ENCODE assay signal across 27 cellular contexts in genomic region chr1:76669146-76669545, GRCh38.
"Had no signal": no experiment of that assay in that cellular context is flagged by ENCODE, and none has a peak within 500 bp of the region (broad histone marks: within the 10 kb centered on the region; RNA-seq: fewer than 3 reads in every experiment).

No MANE protein-coding gene starts in this region.

- H3K36me3 Mint-ChIP-seq: activated naive CD4-positive, alpha-beta T cell treated with anti-CD3 and anti-CD28 coated beads, Interleukin-2, amount 10 ng/mL, durations not matched to agents 7 days and 5 days; activated naive CD4-positive, alpha-beta T cell treated with anti-CD3 and anti-CD28 coated beads, Interleukin-2, amount 50 U/mL, for 72 hours; activated naive CD8-positive, alpha-beta T cell treated with anti-CD3 and anti-CD28 coated beads, Interleukin-2, amount 10 ng/mL, durations not matched to agents 7 days and 5 days had no signal

- H3K27me3 ChIP-seq: ascending aorta, brain microvascular endothelial cell, dorsolateral prefrontal cortex, foreskin keratinocyte, gastroesophageal sphincter had no signal

- H3K4me3 Mint-ChIP-seq: activated CD4-positive, alpha-beta memory T cell treated with anti-CD3 and anti-CD28 coated beads, Interleukin-2, amount 10 ng/mL, durations not matched to agents 7 days and 5 days; activated CD4-positive, alpha-beta T cell treated with anti-CD3 and anti-CD28 coated beads, Interleukin-2, amount 10 ng/mL, durations not matched to agents 7 days and 5 days; activated naive CD4-positive, alpha-beta T cell treated with anti-CD3 and anti-CD28 coated beads, Interleukin-2, amount 10 ng/mL, durations not matched to agents 7 days and 5 days; activated naive CD8-positive, alpha-beta T cell treated with anti-CD3 and anti-CD28 coated beads, Interleukin-2, amount 10 ng/mL, durations not matched to agents 7 days and 5 days; activated T-cell treated with anti-CD3 and anti-CD28 coated beads, Interleukin-2, amount 50 U/mL, for 24 hours; activated T-cell treated with anti-CD3 and anti-CD28 coated beads, Interleukin-2, amount 50 U/mL, for 72 hours; central memory CD8-positive, alpha-beta T cell; dendritic cell treated with granulocyte-macrophage colony-stimulating factor and Interleukin-4, amounts not matched to agents 40 ng/mL and 50 ng/mL, for 4 days; endodermal cell had no signal

- H3K4me1 ChIP-seq: ascending aorta, foreskin keratinocyte, gastroesophageal sphincter had no signal

- H3K4me3 ChIP-seq: ascending aorta, coronary artery, dorsolateral prefrontal cortex, gastroesophageal sphincter had no signal

- ATAC-seq: activated naive CD4-positive, alpha-beta T cell treated with anti-CD3 and anti-CD28 coated beads, Interleukin-2, amount 50 U/mL, for 72 hours; activated T-cell treated with anti-CD3 and anti-CD28 coated beads, Interleukin-2, amount 50 U/mL, for 72 hours; esophagus mucosa; foreskin keratinocyte; gastroesophageal sphincter had no signal

- H3K27me3 Mint-ChIP-seq: activated CD4-positive, alpha-beta memory T cell treated with anti-CD3 and anti-CD28 coated beads, Interleukin-2, amount 10 ng/mL, durations not matched to agents 7 days and 5 days; activated CD4-positive, alpha-beta T cell treated with anti-CD3 and anti-CD28 coated beads, Interleukin-2, amount 10 ng/mL, durations not matched to agents 7 days and 5 days; activated naive CD4-positive, alpha-beta T cell treated with anti-CD3 and anti-CD28 coated beads, Interleukin-2, amount 10 ng/mL, durations not matched to agents 7 days and 5 days; activated naive CD8-positive, alpha-beta T cell treated with anti-CD3 and anti-CD28 coated beads, Interleukin-2, amount 10 ng/mL, durations not matched to agents 7 days and 5 days; activated T-cell treated with anti-CD3 and anti-CD28 coated beads, Interleukin-2, amount 50 U/mL, for 24 hours; central memory CD8-positive, alpha-beta T cell; dendritic cell treated with granulocyte-macrophage colony-stimulating factor and Interleukin-4, amounts not matched to agents 40 ng/mL and 50 ng/mL, for 4 days had no signal

- H3K9me3 ChIP-seq: ascending aorta, gastroesophageal sphincter had no signal

- DNase-seq: activated CD4-positive, alpha-beta memory T cell treated with anti-CD3 and anti-CD28 coated beads, Interleukin-2, amount 10 ng/mL, durations not matched to agents 7 days and 5 days; activated CD4-positive, alpha-beta T cell treated with anti-CD3 and anti-CD28 coated beads for 1 hour; activated CD4-positive, alpha-beta T cell treated with anti-CD3 and anti-CD28 coated beads for 4 hours; activated CD4-positive, alpha-beta T cell treated with anti-CD3 and anti-CD28 coated beads, Interleukin-2, amount 10 ng/mL, durations not matched to agents 7 days and 5 days; activated CD4-positive, alpha-beta T cell treated with anti-CD3 and anti-CD28 coated beads, Interleukin-2, amount 50 U/mL, for 4 hours; activated CD8-positive, alpha-beta memory T cell treated with anti-CD3 and anti-CD28 coated beads, Interleukin-2, amount 50 U/mL, for 48 hours; activated gamma-delta T cell; activated naive CD4-positive, alpha-beta T cell; activated naive CD4-positive, alpha-beta T cell treated with anti-CD3 and anti-CD28 coated beads, Interleukin-2, amount 10 ng/mL, durations not matched to agents 7 days and 5 days; activated naive CD8-positive, alpha-beta T cell treated with anti-CD3 and anti-CD28 coated beads, Interleukin-2, amount 10 ng/mL, durations not matched to agents 7 days and 5 days; activated T-cell treated with anti-CD3 and anti-CD28 coated beads for 4 hours; activated T-cell treated with anti-CD3 and anti-CD28 coated beads, Interleukin-2, amount 50 U/mL, for 24 hours; activated T-cell treated with anti-CD3 and anti-CD28 coated beads, Interleukin-2, amount 50 U/mL, for 72 hours; brain microvascular endothelial cell; dorsolateral prefrontal cortex; effector memory CD4-positive, alpha-beta T cell; endodermal cell; foreskin keratinocyte; T-helper 2 cell had no signal

- H3K36me3 ChIP-seq: ascending aorta, brain microvascular endothelial cell, gastroesophageal sphincter had no signal

- FAIRE-seq: bronchial epithelial cell had no signal

- H3K4me1 Mint-ChIP-seq: activated CD4-positive, alpha-beta memory T cell treated with anti-CD3 and anti-CD28 coated beads, Interleukin-2, amount 10 ng/mL, durations not matched to agents 7 days and 5 days; activated CD4-positive, alpha-beta T cell treated with anti-CD3 and anti-CD28 coated beads, Interleukin-2, amount 10 ng/mL, durations not matched to agents 7 days and 5 days; activated naive CD4-positive, alpha-beta T cell treated with anti-CD3 and anti-CD28 coated beads, Interleukin-2, amount 10 ng/mL, durations not matched to agents 7 days and 5 days; central memory CD8-positive, alpha-beta T cell had no signal

- H3K27ac Mint-ChIP-seq: activated CD4-positive, alpha-beta memory T cell treated with anti-CD3 and anti-CD28 coated beads, Interleukin-2, amount 10 ng/mL, durations not matched to agents 7 days and 5 days; activated CD4-positive, alpha-beta T cell treated with anti-CD3 and anti-CD28 coated beads, Interleukin-2, amount 10 ng/mL, durations not matched to agents 7 days and 5 days; activated naive CD4-positive, alpha-beta T cell treated with anti-CD3 and anti-CD28 coated beads, Interleukin-2, amount 10 ng/mL, durations not matched to agents 7 days and 5 days; activated naive CD4-positive, alpha-beta T cell treated with anti-CD3 and anti-CD28 coated beads, Interleukin-2, amount 50 U/mL, for 72 hours; activated naive CD8-positive, alpha-beta T cell treated with anti-CD3 and anti-CD28 coated beads, Interleukin-2, amount 10 ng/mL, durations not matched to agents 7 days and 5 days; activated T-cell treated with anti-CD3 and anti-CD28 coated beads, Interleukin-2, amount 50 U/mL, for 24 hours; activated T-cell treated with anti-CD3 and anti-CD28 coated beads, Interleukin-2, amount 50 U/mL, for 72 hours; dendritic cell treated with granulocyte-macrophage colony-stimulating factor and Interleukin-4, amounts not matched to agents 40 ng/mL and 50 ng/mL, for 4 days; endodermal cell had no signal

- H3K27ac ChIP-seq: ascending aorta, brain microvascular endothelial cell, coronary artery, foreskin keratinocyte, gastroesophageal sphincter had no signal
